In the genomic region with DNA sequence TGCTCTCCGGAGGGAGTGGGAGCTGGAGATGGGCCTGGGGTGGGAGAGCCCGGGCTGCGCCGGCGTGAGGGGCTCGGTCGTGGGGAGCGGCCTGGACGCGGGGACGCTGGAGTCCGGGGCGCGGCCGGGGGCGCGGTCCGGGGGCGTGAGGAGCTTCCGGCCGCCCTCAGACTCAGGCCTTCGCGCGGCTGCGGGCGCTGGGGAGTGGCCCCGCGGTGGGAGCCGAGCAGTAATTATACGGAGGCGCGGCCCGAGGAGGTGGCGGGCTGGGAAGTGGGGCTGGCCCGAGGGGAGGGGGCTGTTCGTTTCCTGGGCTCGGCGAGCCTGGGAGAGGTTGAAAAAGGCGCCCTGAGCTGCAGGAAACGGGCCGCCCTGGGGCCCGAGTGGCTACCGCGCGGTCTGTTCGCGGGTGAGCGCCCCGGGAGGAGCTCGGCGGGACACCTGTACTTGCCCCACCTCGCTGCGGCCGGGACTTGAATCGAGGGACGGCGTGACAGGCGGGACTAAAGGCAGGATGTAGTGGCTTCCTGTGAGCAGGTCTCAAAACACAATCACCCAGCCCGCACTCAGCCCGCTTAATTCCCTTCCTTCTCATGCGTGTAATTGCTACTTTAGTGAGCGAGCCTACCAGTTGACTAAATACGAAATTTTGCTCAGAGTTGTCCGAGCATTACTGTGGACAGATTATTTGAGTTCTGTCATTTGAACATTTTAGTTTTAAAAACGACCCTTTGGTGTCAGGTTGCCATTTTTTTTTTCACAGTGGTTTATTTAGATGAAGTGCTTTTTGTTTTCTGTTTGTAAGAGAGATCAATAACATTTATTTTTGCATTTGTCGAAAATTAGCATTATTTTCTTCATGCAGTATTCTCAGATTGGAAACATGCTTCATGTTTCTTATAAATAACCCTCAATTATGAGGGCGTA, we compare ENCODE assay signal across 1 cellular context.
TF ChIP-seq lines count a peak whose summit lies in the region.

No MANE protein-coding gene starts in this region.

TF ChIP-seq in HepG2, 621 proteins besides CTCF, POLR2A, EP300 and RAD21 (continued from another document and continues in another):
- TF ChIP-seq POLR2G (IDR thresholded peaks at IDR 0.05; ENCODE audit: low read depth, low read length), result peak; percentile 25; the same call in 1 of the 2 replicates
- no peak for TF ChIP-seq DMTF1 (CRISPR knock-in tag; IDR thresholded peaks at IDR 0.05)
- 0 out of 2 replicates have a peak, but pooled peaks have one; percentile 22 for TF ChIP-seq ZNF672 (CRISPR knock-in tag; IDR thresholded peaks at IDR 0.05)
- no peak for TF ChIP-seq TSC22D2 (CRISPR knock-in tag; IDR thresholded peaks at IDR 0.05; ENCODE audit: borderline replicate concordance)
- peak; percentile 27; the same call in 1 of the 2 replicates for TF ChIP-seq SIN3A (IDR thresholded peaks at IDR 0.05; ENCODE audit: borderline replicate concordance, low read depth, low read length)
- TF ChIP-seq THAP9 (CRISPR knock-in tag; IDR thresholded peaks at IDR 0.05; ENCODE audit: borderline replicate concordance), result peak; percentile 46; the same call in 1 of the 2 replicates
- TF ChIP-seq CAMTA2 (CRISPR knock-in tag; IDR thresholded peaks at IDR 0.05; ENCODE audit: borderline replicate concordance), result no peak
- TF ChIP-seq ZMYM4 (CRISPR knock-in tag; IDR thresholded peaks at IDR 0.05), result peak; percentile 56
- TF ChIP-seq ZNF383 (CRISPR knock-in tag; IDR thresholded peaks at IDR 0.05; ENCODE audit: borderline replicate concordance), result no peak
- no peak for TF ChIP-seq NCOR1 (IDR thresholded peaks at IDR 0.05; ENCODE audit: borderline replicate concordance, low read length)
- TF ChIP-seq PAX8 (CRISPR knock-in tag; IDR thresholded peaks at IDR 0.05; ENCODE audit: borderline replicate concordance), result no peak
- no peak for TF ChIP-seq ZNF850 (CRISPR knock-in tag; conservative IDR thresholded peaks at IDR 0.05)
- TF ChIP-seq ZSCAN20 (CRISPR knock-in tag; IDR thresholded peaks at IDR 0.05; ENCODE audit: borderline replicate concordance), result peak; percentile 84; the same call in 1 of the 2 replicates
- no peak for TF ChIP-seq FIP1L1 (IDR thresholded peaks at IDR 0.05; ENCODE audit: borderline replicate concordance, insufficient read depth, low read depth, low read length)
- no peak for TF ChIP-seq TRIM22 (IDR thresholded peaks at IDR 0.05)
- no peak for TF ChIP-seq RBM39 (IDR thresholded peaks at IDR 0.05; ENCODE audit: low read depth, low read length, poor library complexity, severe bottlenecking)
- TF ChIP-seq SKI (IDR thresholded peaks at IDR 0.05; ENCODE audit: partially characterized antibody), result no peak
- no peak for TF ChIP-seq ZNF556 (CRISPR knock-in tag; IDR thresholded peaks at IDR 0.05; ENCODE audit: borderline replicate concordance)
- TF ChIP-seq MBD4 (IDR thresholded peaks at IDR 0.05; ENCODE audit: borderline replicate concordance, low read length), result no peak
- TF ChIP-seq ASH2L (IDR thresholded peaks at IDR 0.05; ENCODE audit: insufficient read length, low read depth, low read length), result peak; percentile 88
- TF ChIP-seq, protein P1, sequence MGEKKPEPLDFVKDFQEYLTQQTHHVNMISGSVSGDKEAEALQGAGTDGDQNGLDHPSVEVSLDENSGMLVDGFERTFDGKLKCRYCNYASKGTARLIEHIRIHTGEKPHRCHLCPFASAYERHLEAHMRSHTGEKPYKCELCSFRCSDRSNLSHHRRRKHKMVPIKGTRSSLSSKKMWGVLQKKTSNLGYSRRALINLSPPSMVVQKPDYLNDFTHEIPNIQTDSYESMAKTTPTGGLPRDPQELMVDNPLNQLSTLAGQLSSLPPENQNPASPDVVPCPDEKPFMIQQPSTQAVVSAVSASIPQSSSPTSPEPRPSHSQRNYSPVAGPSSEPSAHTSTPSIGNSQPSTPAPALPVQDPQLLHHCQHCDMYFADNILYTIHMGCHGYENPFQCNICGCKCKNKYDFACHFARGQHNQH (CRISPR knock-in tag; IDR thresholded peaks at IDR 0.05), result no peak
- TF ChIP-seq, protein P2, sequence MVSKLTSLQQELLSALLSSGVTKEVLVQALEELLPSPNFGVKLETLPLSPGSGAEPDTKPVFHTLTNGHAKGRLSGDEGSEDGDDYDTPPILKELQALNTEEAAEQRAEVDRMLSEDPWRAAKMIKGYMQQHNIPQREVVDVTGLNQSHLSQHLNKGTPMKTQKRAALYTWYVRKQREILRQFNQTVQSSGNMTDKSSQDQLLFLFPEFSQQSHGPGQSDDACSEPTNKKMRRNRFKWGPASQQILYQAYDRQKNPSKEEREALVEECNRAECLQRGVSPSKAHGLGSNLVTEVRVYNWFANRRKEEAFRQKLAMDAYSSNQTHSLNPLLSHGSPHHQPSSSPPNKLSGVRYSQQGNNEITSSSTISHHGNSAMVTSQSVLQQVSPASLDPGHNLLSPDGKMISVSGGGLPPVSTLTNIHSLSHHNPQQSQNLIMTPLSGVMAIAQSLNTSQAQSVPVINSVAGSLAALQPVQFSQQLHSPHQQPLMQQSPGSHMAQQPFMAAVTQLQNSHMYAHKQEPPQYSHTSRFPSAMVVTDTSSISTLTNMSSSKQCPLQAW (CRISPR knock-in tag; IDR thresholded peaks at IDR 0.05), result no peak
- no peak for TF ChIP-seq JUND (CRISPR knock-in tag; IDR thresholded peaks at IDR 0.05)
- no peak for TF ChIP-seq MIXL1 (CRISPR knock-in tag; IDR thresholded peaks at IDR 0.05)
- TF ChIP-seq DPF2 (CRISPR knock-in tag; IDR thresholded peaks at IDR 0.05; ENCODE audit: borderline replicate concordance, low read depth), result no peak
- TF ChIP-seq ZNF33B (CRISPR knock-in tag; IDR thresholded peaks at IDR 0.05), result no peak
- TF ChIP-seq ZNF703 (CRISPR knock-in tag; IDR thresholded peaks at IDR 0.05; ENCODE audit: borderline replicate concordance), result no peak
- TF ChIP-seq ZNF468 (CRISPR knock-in tag; IDR thresholded peaks at IDR 0.05), result no peak
- TF ChIP-seq UBTF (CRISPR knock-in tag; IDR thresholded peaks at IDR 0.05), result peak; percentile 92
- peak; percentile 50; the same call in 1 of the 2 replicates for TF ChIP-seq ZNF264 (CRISPR knock-in tag; IDR thresholded peaks at IDR 0.05)
- TF ChIP-seq ZNF567 (CRISPR knock-in tag; IDR thresholded peaks at IDR 0.05; ENCODE audit: borderline replicate concordance), result no peak
- no peak for TF ChIP-seq ZNF749 (CRISPR knock-in tag; IDR thresholded peaks at IDR 0.05; ENCODE audit: borderline replicate concordance)
- TF ChIP-seq SRF (IDR thresholded peaks at IDR 0.05; ENCODE audit: low read depth, low read length), result no peak
- no peak for TF ChIP-seq STAT6 (CRISPR knock-in tag; IDR thresholded peaks at IDR 0.05; ENCODE audit: borderline replicate concordance)
- TF ChIP-seq, protein P3, sequence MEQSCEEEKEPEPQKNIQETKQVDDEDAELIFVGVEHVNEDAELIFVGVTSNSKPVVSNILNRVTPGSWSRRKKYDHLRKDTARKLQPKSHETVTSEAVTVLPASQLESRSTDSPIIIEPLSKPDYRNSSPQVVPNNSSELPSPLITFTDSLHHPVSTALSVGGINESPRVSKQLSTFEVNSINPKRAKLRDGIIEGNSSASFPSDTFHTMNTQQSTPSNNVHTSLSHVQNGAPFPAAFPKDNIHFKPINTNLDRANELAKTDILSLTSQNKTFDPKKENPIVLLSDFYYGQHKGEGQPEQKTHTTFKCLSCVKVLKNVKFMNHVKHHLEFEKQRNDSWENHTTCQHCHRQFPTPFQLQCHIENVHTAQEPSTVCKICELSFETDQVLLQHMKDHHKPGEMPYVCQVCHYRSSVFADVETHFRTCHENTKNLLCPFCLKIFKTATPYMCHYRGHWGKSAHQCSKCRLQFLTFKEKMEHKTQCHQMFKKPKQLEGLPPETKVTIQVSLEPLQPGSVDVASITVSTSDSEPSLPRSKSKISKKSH (CRISPR knock-in tag; IDR thresholded peaks at IDR 0.05; ENCODE audit: borderline replicate concordance), result peak; percentile 74; the same call in 1 of the 2 replicates
- TF ChIP-seq CC2D1A (CRISPR knock-in tag; IDR thresholded peaks at IDR 0.05), result no peak
- TF ChIP-seq, protein P4, sequence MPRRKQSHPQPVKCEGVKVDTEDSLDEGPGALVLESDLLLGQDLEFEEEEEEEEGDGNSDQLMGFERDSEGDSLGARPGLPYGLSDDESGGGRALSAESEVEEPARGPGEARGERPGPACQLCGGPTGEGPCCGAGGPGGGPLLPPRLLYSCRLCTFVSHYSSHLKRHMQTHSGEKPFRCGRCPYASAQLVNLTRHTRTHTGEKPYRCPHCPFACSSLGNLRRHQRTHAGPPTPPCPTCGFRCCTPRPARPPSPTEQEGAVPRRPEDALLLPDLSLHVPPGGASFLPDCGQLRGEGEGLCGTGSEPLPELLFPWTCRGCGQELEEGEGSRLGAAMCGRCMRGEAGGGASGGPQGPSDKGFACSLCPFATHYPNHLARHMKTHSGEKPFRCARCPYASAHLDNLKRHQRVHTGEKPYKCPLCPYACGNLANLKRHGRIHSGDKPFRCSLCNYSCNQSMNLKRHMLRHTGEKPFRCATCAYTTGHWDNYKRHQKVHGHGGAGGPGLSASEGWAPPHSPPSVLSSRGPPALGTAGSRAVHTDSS (CRISPR knock-in tag; conservative IDR thresholded peaks at IDR 0.05), result no peak
- no peak for TF ChIP-seq ZNF124 (CRISPR knock-in tag; IDR thresholded peaks at IDR 0.05)
- TF ChIP-seq FOXK1 (CRISPR knock-in tag; IDR thresholded peaks at IDR 0.05; ENCODE audit: borderline replicate concordance, low read depth), result no peak
- no peak for TF ChIP-seq XBP1 (CRISPR knock-in tag; IDR thresholded peaks at IDR 0.05)
